Comparison of ENCODE assay signal across 8 cellular contexts in the genomic region with DNA sequence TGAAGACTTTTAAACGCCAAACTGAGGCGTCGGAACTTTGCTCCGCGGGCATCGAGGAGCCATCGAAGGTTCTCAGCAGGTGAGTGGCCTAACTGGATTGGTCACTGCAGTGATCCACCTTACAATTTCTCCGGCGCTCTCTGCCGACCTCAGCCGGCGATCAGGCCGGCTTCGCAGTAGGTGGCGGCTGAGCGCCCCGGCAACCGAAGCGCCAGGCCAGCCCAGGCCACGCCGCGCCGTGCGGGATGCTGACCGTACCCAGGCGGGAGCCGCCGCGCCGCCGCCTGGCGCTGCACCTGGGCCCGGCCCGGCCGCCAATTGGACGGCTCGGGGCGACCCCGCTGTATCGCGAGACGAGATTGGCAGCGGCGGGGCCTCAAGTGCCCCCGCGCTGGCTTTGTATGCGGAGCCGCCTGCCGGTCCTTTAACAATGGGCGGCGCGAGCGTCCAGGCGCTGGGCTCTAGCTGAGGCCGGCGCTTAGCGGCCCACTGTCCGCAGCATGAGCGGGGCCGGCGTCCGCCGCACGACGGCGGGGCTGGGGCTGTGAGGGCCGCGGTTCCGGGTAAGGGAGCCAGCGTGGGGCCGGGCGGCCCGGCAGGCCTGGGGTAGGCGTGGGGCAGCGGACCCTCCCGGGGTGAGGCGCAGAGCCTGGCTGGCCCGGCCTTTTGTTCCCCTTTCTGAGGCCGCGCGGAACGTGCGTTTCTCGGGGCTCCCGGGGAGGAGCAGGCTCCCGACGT. TPM values are rescaled to one million over a fixed set of nuclear protein-coding genes. Genes with fewer than 3 reads are reported as not detected.
A peak's percentile ranks its signal among the peaks of the same experiment; 100 is the strongest.
DNase-seq lines count a peak whose midpoint lies in the region; ATAC-seq and TF ChIP-seq lines count a peak whose summit lies in the region.

A gene with protein sequence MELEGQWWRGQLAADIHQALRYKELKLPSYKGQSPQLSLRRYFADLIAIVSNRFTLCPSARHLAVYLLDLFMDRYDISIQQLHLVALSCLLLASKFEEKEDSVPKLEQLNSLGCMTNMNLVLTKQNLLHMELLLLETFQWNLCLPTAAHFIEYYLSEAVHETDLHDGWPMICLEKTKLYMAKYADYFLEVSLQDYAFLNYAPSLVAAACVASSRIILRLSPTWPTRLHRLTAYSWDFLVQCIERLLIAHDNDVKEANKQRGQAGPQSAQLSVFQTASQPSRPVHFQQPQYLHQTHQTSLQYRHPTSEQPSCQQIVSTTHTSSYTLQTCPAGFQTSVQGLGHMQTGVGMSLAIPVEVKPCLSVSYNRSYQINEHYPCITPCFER (plus strand): TSS at position 427 of the 738 bp plus-strand sequence. CDS start 811 bp downstream, outside the sequence.

- TF ChIP-seq CTCF in GM13976 (IDR thresholded peaks at IDR 0.05; ENCODE audit: borderline replicate concordance, control extremely low read depth, extremely low read depth, insufficient read depth, missing control alignments) (no peak), uterus (IDR thresholded peaks at IDR 0.05) (peak in 3 of 4 experiments; percentile 32 to 36 (median 33))

- H3K36me3 ChIP-seq in uterus: no peaks in the 10 kb centered on the region

- peak; percentile 83 to 87 for TF ChIP-seq POLR2A in uterus (IDR thresholded peaks at IDR 0.05)

- H3K27ac Mint-ChIP-seq in T-helper 17 cell: peak within 1 kb of the TSS; percentile 76

- H3K36me3 Mint-ChIP-seq in T-helper 17 cell (ENCODE audit: low read depth): peaks cover 6% of the 10 kb centered on the region

- peak within 1 kb of the TSS; percentile 70 to 91 for H3K27ac ChIP-seq in uterus

- DNase-seq in GM13976 (ENCODE audit: low spot score): peak; percentile 98
- peak; percentile 49 for DNase-seq in NCI-H128 (lab: John Stamatoyannopoulos, UW; ENCODE audit: unreplicated experiment)
- DNase-seq in T-helper 17 cell: peak; percentile 70 to 78 (median 72)
- DNase-seq in anterior cingulate cortex (lab: John Stamatoyannopoulos, UW): peak; percentile 31 to 86 (median 74)
- DNase-seq in hepatic stellate cell (ENCODE audit: low spot score): peak; percentile 96
- DNase-seq in putamen (ENCODE audit: low spot score): peak; percentile 86
- DNase-seq in uterus: peak; percentile 83 to 87

- H3K4me3 ChIP-seq in uterus: peak within 1 kb of the TSS; percentile 53 to 93

- H3K27me3 ChIP-seq in uterus: no peaks in the 10 kb centered on the region

- H3K4me1 ChIP-seq in uterus: no peaks in the 10 kb centered on the region

- H3K27me3 Mint-ChIP-seq in T-helper 17 cell: peaks cover 9% of the 10 kb centered on the region

- ATAC-seq in HG02759 (IDR thresholded peaks at IDR 0.05; ENCODE audit: unreplicated experiment) (peak; percentile 91), T-helper 17 cell (peak; percentile 90)

- intact Hi-C loops in uterus (cut with DNase I; ENCODE audit: low total_unique reads): no loop called here

- peak within 1 kb of the TSS; percentile 93 for H3K4me3 Mint-ChIP-seq in T-helper 17 cell

- in situ Hi-C loops in GM13976 (cut with MboI; ENCODE audit: low sequenced_read_pairs, unreplicated experiment): no loop called here

- H3K9me3 ChIP-seq in T-helper 17 cell (ENCODE audit: control insufficient read depth, low read length, poor library complexity, severe bottlenecking) (no peaks in the 10 kb centered on the region), uterus (no peaks in the 10 kb centered on the region)

- H3K4me1 Mint-ChIP-seq in T-helper 17 cell: peaks cover 29% of the 10 kb centered on the region

RNA-seq across cellular contexts. Expression of the gene that starts here (rescaled TPM):
- 1 to 10 TPM; 4.7 to 7.2 TPM for total RNA-seq in T-helper 17 cell
- 10 to 100 TPM in 1 of 4 donors, 1 to 10 TPM in 2, under 1 TPM in 1; 0.51 to 14.9 (median 4.5) TPM for total RNA-seq in uterus

Comparison
In these comparisons a context has a peak if more than half of its experiments do, and no peak if none do; other contexts are left out.
1. Peak in every context shown above with its lines: DNase-seq, ATAC-seq, H3K4me3 ChIP-seq and H3K27ac ChIP-seq.